In genomic region chr7:106423836-106424475, GRCh38 we compare ENCODE assay signal across 13 cellular contexts.
DNase-seq lines count a peak whose midpoint lies in the region; ATAC-seq, FAIRE-seq and TF ChIP-seq lines count a peak whose summit lies in the region.
"Had no signal": no experiment of that assay in that cellular context is flagged by ENCODE, and none has a peak within 500 bp of the region (broad histone marks: within the 10 kb centered on the region; RNA-seq: fewer than 3 reads in every experiment).

No MANE protein-coding gene starts in this region.

- H3K4me3 ChIP-seq in lower lobe of right lung (no peak overlapping the region), tibial nerve (no peak overlapping the region), WERI-Rb-1 (ENCODE audit: low read depth, low read length) (no peak overlapping the region), kidney (ENCODE audit: low read length in 2 of 2) (no peak overlapping the region)

- no peaks in the 10 kb centered on the region for H3K27me3 ChIP-seq in lower lobe of right lung (ENCODE audit: low read depth)
- H3K27me3 ChIP-seq in tibial nerve = no peaks in the 10 kb centered on the region
- no peaks in the 10 kb centered on the region for H3K27me3 ChIP-seq in WERI-Rb-1 (ENCODE audit: insufficient read depth, low read depth, severe bottlenecking)

- no peak for DNase-seq in activated naive CD4-positive, alpha-beta T cell treated with anti-CD3 and anti-CD28 coated beads for 36 hours
- no peak for DNase-seq in activated naive CD4-positive, alpha-beta T cell treated with anti-CD3 and anti-CD28 coated beads, Interleukin-2, amount 50 U/mL, for 16 hours
- no peak for DNase-seq in activated naive CD8-positive, alpha-beta T cell treated with anti-CD3 and anti-CD28 coated beads, Interleukin-2, amount 50 U/mL, for 24 hours
- DNase-seq in lower lobe of right lung = no peak
- no peak for DNase-seq in tibial nerve (ENCODE audit: low spot score in 2 of 2)
- no peak for DNase-seq in WERI-Rb-1
- no peak for DNase-seq in kidney
- no peak for DNase-seq in NCI-H1930 (lab: John Stamatoyannopoulos, UW)
- DNase-seq: activated CD4-positive, CD25-positive, alpha-beta regulatory T cell treated with anti-CD3 and anti-CD28 coated beads, Interleukin-2, amount 50 U/mL, for 72 hours; amniotic stem cell; NCI-H446 treated with DMSO at 0.1 percent for 48 hours; nephron progenitor cell; stimulated activated naive CD4-positive, alpha-beta T cell had no signal

- H3K27ac Mint-ChIP-seq in activated naive CD4-positive, alpha-beta T cell treated with anti-CD3 and anti-CD28 coated beads for 36 hours = peak overlapping the region; percentile 99
- H3K27ac Mint-ChIP-seq in activated naive CD8-positive, alpha-beta T cell treated with anti-CD3 and anti-CD28 coated beads, Interleukin-2, amount 50 U/mL, for 24 hours = peak overlapping the region; percentile 99
- H3K27ac Mint-ChIP-seq: nephron progenitor cell had no signal

- H3K36me3 Mint-ChIP-seq in activated naive CD4-positive, alpha-beta T cell treated with anti-CD3 and anti-CD28 coated beads for 36 hours (ENCODE audit: low read depth) = peaks cover 13% of the 10 kb centered on the region
- H3K36me3 Mint-ChIP-seq in activated naive CD8-positive, alpha-beta T cell treated with anti-CD3 and anti-CD28 coated beads, Interleukin-2, amount 50 U/mL, for 24 hours (ENCODE audit: low read depth) = peaks cover 16% of the 10 kb centered on the region

- CTCF ChIA-PET in activated naive CD4-positive, alpha-beta T cell treated with anti-CD3 and anti-CD28 coated beads for 36 hours (lab: Charles Lee) = no interaction called here

- TF ChIP-seq POLR2A in tibial nerve (IDR thresholded peaks at IDR 0.05) = no peak

- H3K9ac ChIP-seq in kidney (ENCODE audit: low read length in 2 of 2) = no peak overlapping the region

- no peak for FAIRE-seq in kidney (lab: Jason Lieb, UNC)

- peaks cover 6% of the 10 kb centered on the region for H3K27me3 Mint-ChIP-seq in activated naive CD4-positive, alpha-beta T cell treated with anti-CD3 and anti-CD28 coated beads for 36 hours (ENCODE audit: low read depth)
- H3K27me3 Mint-ChIP-seq in activated naive CD8-positive, alpha-beta T cell treated with anti-CD3 and anti-CD28 coated beads, Interleukin-2, amount 50 U/mL, for 24 hours = no peaks in the 10 kb centered on the region

- no peak for ATAC-seq in activated naive CD8-positive, alpha-beta T cell treated with anti-CD3 and anti-CD28 coated beads, Interleukin-2, amount 50 U/mL, for 24 hours
- ATAC-seq in lower lobe of right lung = no peak

- 74 to 75% methylated on average over 5 of the region's 5 CpGs for WGBS in tibial nerve, 2 donors

- peak overlapping the region; percentile 57 for H3K27ac ChIP-seq in lower lobe of right lung
- H3K27ac ChIP-seq in tibial nerve = peak overlapping the region; percentile 7 to 91 (median 62)
- no peak overlapping the region for H3K27ac ChIP-seq in WERI-Rb-1
- H3K27ac ChIP-seq in kidney (ENCODE audit: low read depth in 2 of 2, low read length in 2 of 2) = peak overlapping the region in 1 of 2 donors; percentile 51

- no peaks in the 10 kb centered on the region for H3K9me3 ChIP-seq in lower lobe of right lung
- no peaks in the 10 kb centered on the region for H3K9me3 ChIP-seq in tibial nerve
- H3K9me3 ChIP-seq in WERI-Rb-1 (ENCODE audit: severe bottlenecking) = no peaks in the 10 kb centered on the region
- H3K9me3 ChIP-seq in kidney (ENCODE audit: control insufficient read depth in 1 of 2, low read length in 2 of 2) = no peaks in the 10 kb centered on the region

- H3K4me3 Mint-ChIP-seq in activated naive CD4-positive, alpha-beta T cell treated with anti-CD3 and anti-CD28 coated beads for 36 hours = peak overlapping the region; percentile 56
- H3K4me3 Mint-ChIP-seq in activated naive CD8-positive, alpha-beta T cell treated with anti-CD3 and anti-CD28 coated beads, Interleukin-2, amount 50 U/mL, for 24 hours = no peak overlapping the region
- H3K4me3 Mint-ChIP-seq: nephron progenitor cell had no signal

- TF ChIP-seq CTCF in lower lobe of right lung (IDR thresholded peaks at IDR 0.05) (no peak), tibial nerve (IDR thresholded peaks at IDR 0.05) (no peak), WERI-Rb-1 (IDR thresholded peaks at IDR 0.05; ENCODE audit: low read depth, low read length) (no peak), kidney (IDR thresholded peaks at IDR 0.05; ENCODE audit: borderline replicate concordance, extremely low read depth, insufficient read depth) (no peak)

- peaks cover 91% of the 10 kb centered on the region for H3K4me1 Mint-ChIP-seq in activated naive CD4-positive, alpha-beta T cell treated with anti-CD3 and anti-CD28 coated beads for 36 hours (ENCODE audit: low read depth)
- peaks cover 80% of the 10 kb centered on the region for H3K4me1 Mint-ChIP-seq in activated naive CD8-positive, alpha-beta T cell treated with anti-CD3 and anti-CD28 coated beads, Interleukin-2, amount 50 U/mL, for 24 hours

- no peaks in the 10 kb centered on the region for H3K36me3 ChIP-seq in lower lobe of right lung
- no peaks in the 10 kb centered on the region for H3K36me3 ChIP-seq in tibial nerve
- no peaks in the 10 kb centered on the region for H3K36me3 ChIP-seq in WERI-Rb-1
- no peaks in the 10 kb centered on the region for H3K36me3 ChIP-seq in kidney (ENCODE audit: control insufficient read depth in 1 of 2, insufficient read depth in 2 of 2, low read length in 2 of 2)

- peaks cover 64% of the 10 kb centered on the region for H3K4me1 ChIP-seq in lower lobe of right lung
- H3K4me1 ChIP-seq in tibial nerve = peaks cover 0 to 68% (median 35%) of the 10 kb centered on the region in 4 donors
- H3K4me1 ChIP-seq in kidney (ENCODE audit: control insufficient read depth in 1 of 2, insufficient read depth in 1 of 2, low read depth in 1 of 2, low read length in 2 of 2) = peaks cover 0 to 10% of the 10 kb centered on the region in 2 donors

- no peaks in the 10 kb centered on the region for H3K9me3 Mint-ChIP-seq in activated naive CD4-positive, alpha-beta T cell treated with anti-CD3 and anti-CD28 coated beads for 36 hours
- H3K9me3 Mint-ChIP-seq in activated naive CD8-positive, alpha-beta T cell treated with anti-CD3 and anti-CD28 coated beads, Interleukin-2, amount 50 U/mL, for 24 hours = peaks cover 8% of the 10 kb centered on the region
- H3K9me3 Mint-ChIP-seq: nephron progenitor cell had no signal

- no peak for TF ChIP-seq EP300 in tibial nerve (IDR thresholded peaks at IDR 0.05)

- intact Hi-C loops in activated naive CD4-positive, alpha-beta T cell treated with anti-CD3 and anti-CD28 coated beads for 36 hours (cut with micrococcal nuclease) = loop anchor here (2.0 to 10.0 kb wide), 4 partner anchors 237 to 1479 kb away; partner anchors contain the start of genes CCDC71L and PIK3CG
- intact Hi-C loops in lower lobe of right lung (cut with DNase I) (no loop called here), kidney (cut with DNase I) (no loop called here)
